Comparison of ENCODE assay signal across 1 cellular context in the genomic region with DNA sequence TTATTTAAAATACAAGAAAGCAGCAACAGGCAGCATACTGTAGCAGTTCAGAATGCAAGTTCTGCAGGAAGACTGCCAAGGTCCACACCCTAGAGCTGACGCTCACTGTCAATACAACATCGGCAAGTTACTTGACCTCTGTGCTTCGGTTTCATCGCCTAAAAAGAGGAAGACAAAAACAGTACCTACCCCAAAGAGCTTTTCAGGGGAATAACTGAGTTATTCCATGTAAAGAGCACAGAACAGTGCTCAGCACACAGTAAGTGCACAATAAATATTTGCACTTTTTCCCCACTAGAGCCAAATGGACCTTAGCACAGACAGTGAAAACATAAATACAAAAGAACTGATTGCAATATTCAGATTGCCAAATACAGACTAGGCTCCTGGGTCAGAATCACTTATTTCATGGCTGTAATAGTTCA.
A peak's percentile ranks its signal among the peaks of the same experiment; 100 is the strongest.
TF ChIP-seq lines count a peak whose summit lies in the region.

No MANE protein-coding gene starts in this region.

TF ChIP-seq in HepG2, 621 proteins besides CTCF, POLR2A, EP300 and RAD21 (continued from another document and continues in another):
- TF ChIP-seq ZBTB33 (CRISPR knock-in tag; IDR thresholded peaks at IDR 0.05), result no peak
- no peak for TF ChIP-seq ZNF263 (CRISPR knock-in tag; IDR thresholded peaks at IDR 0.05)
- TF ChIP-seq TCF12 (IDR thresholded peaks at IDR 0.05), result no peak
- TF ChIP-seq TCF12 (CRISPR knock-in tag; IDR thresholded peaks at IDR 0.05), result no peak
- TF ChIP-seq ARID5B (CRISPR knock-in tag; IDR thresholded peaks at IDR 0.05), result peak; percentile 79
- no peak for TF ChIP-seq ZNF7 (CRISPR knock-in tag; IDR thresholded peaks at IDR 0.05)
- TF ChIP-seq, protein P1, sequence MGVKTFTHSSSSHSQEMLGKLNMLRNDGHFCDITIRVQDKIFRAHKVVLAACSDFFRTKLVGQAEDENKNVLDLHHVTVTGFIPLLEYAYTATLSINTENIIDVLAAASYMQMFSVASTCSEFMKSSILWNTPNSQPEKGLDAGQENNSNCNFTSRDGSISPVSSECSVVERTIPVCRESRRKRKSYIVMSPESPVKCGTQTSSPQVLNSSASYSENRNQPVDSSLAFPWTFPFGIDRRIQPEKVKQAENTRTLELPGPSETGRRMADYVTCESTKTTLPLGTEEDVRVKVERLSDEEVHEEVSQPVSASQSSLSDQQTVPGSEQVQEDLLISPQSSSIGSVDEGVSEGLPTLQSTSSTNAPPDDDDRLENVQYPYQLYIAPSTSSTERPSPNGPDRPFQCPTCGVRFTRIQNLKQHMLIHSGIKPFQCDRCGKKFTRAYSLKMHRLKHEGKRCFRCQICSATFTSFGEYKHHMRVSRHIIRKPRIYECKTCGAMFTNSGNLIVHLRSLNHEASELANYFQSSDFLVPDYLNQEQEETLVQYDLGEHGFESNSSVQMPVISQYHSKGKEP (CRISPR knock-in tag; IDR thresholded peaks at IDR 0.05), result no peak
- TF ChIP-seq ADNP (CRISPR knock-in tag; IDR thresholded peaks at IDR 0.05), result 0 out of 2 replicates have a peak, but pooled peaks have one; percentile 36
- TF ChIP-seq, protein P2, sequence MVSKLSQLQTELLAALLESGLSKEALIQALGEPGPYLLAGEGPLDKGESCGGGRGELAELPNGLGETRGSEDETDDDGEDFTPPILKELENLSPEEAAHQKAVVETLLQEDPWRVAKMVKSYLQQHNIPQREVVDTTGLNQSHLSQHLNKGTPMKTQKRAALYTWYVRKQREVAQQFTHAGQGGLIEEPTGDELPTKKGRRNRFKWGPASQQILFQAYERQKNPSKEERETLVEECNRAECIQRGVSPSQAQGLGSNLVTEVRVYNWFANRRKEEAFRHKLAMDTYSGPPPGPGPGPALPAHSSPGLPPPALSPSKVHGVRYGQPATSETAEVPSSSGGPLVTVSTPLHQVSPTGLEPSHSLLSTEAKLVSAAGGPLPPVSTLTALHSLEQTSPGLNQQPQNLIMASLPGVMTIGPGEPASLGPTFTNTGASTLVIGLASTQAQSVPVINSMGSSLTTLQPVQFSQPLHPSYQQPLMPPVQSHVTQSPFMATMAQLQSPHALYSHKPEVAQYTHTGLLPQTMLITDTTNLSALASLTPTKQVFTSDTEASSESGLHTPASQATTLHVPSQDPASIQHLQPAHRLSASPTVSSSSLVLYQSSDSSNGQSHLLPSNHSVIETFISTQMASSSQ (IDR thresholded peaks at IDR 0.05; ENCODE audit: low read depth), result no peak
- TF ChIP-seq, protein P2 (CRISPR knock-in tag; IDR thresholded peaks at IDR 0.05; ENCODE audit: borderline replicate concordance), result no peak
- TF ChIP-seq MAF1 (CRISPR knock-in tag; IDR thresholded peaks at IDR 0.05; ENCODE audit: borderline replicate concordance), result no peak
- no peak for TF ChIP-seq TBX3 (IDR thresholded peaks at IDR 0.05; ENCODE audit: borderline replicate concordance)
- TF ChIP-seq ZFP1 (CRISPR knock-in tag; IDR thresholded peaks at IDR 0.05), result no peak
- TF ChIP-seq SUZ12 (IDR thresholded peaks at IDR 0.05; ENCODE audit: low read depth, low read length), result no peak
- no peak for TF ChIP-seq LBX2 (CRISPR knock-in tag; IDR thresholded peaks at IDR 0.05; ENCODE audit: borderline replicate concordance)
- no peak for TF ChIP-seq ZNF883 (CRISPR knock-in tag; IDR thresholded peaks at IDR 0.05; ENCODE audit: not compliant biosample characterization)
- TF ChIP-seq, protein P3, sequence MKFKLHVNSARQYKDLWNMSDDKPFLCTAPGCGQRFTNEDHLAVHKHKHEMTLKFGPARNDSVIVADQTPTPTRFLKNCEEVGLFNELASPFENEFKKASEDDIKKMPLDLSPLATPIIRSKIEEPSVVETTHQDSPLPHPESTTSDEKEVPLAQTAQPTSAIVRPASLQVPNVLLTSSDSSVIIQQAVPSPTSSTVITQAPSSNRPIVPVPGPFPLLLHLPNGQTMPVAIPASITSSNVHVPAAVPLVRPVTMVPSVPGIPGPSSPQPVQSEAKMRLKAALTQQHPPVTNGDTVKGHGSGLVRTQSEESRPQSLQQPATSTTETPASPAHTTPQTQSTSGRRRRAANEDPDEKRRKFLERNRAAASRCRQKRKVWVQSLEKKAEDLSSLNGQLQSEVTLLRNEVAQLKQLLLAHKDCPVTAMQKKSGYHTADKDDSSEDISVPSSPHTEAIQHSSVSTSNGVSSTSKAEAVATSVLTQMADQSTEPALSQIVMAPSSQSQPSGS (CRISPR knock-in tag; IDR thresholded peaks at IDR 0.05), result 0 out of 2 replicates have a peak, but pooled peaks have one; percentile 15
- no peak for TF ChIP-seq ZNF256 (CRISPR knock-in tag; conservative IDR thresholded peaks at IDR 0.05)
- TF ChIP-seq RBM22 (optimal IDR thresholded peaks at IDR 0.05; ENCODE audit: low read length), result peak; percentile 35
- no peak for TF ChIP-seq ZNF644 (CRISPR knock-in tag; IDR thresholded peaks at IDR 0.05; ENCODE audit: low read depth)
- no peak for TF ChIP-seq ZBTB7B (CRISPR knock-in tag; IDR thresholded peaks at IDR 0.05)
- TF ChIP-seq ZNF407 (CRISPR knock-in tag; IDR thresholded peaks at IDR 0.05; ENCODE audit: not compliant biosample characterization), result no peak
- no peak for TF ChIP-seq NAIF1 (CRISPR knock-in tag; IDR thresholded peaks at IDR 0.05; ENCODE audit: borderline replicate concordance)
- TF ChIP-seq ZNF441 (CRISPR knock-in tag; IDR thresholded peaks at IDR 0.05; ENCODE audit: borderline replicate concordance), result no peak
- TF ChIP-seq ZBTB49 (CRISPR knock-in tag; IDR thresholded peaks at IDR 0.05; ENCODE audit: borderline replicate concordance), result no peak
- TF ChIP-seq TMF1 (CRISPR knock-in tag; IDR thresholded peaks at IDR 0.05; ENCODE audit: low read depth), result no peak
- TF ChIP-seq HOXA5 (CRISPR knock-in tag; IDR thresholded peaks at IDR 0.05), result no peak
- TF ChIP-seq ZNF225 (CRISPR knock-in tag; IDR thresholded peaks at IDR 0.05), result no peak
- no peak for TF ChIP-seq U2AF2 (IDR thresholded peaks at IDR 0.05; ENCODE audit: low read depth, low read length)
